1 cellular context compared by ENCODE assay signal in genomic region chr11:47407746-47408590, GRCh38.
TF ChIP-seq lines count a peak whose summit lies in the region.

Gene SLC39A13, plus strand, starts transcription at chr11:47408590. Its CDS starts 1,505 bp downstream, at chr11:47410095.

TF ChIP-seq in H1, 55 proteins besides CTCF, POLR2A, EP300 and RAD21:
- peak; percentile 67 for TF ChIP-seq MAX (IDR thresholded peaks at IDR 0.05)
- no peak for TF ChIP-seq ATF3 (IDR thresholded peaks at IDR 0.05; ENCODE audit: insufficient read depth, low read depth, low read length)
- 0 out of 2 replicates have a peak, but pooled peaks have one; percentile 25 for TF ChIP-seq ATF2 (IDR thresholded peaks at IDR 0.05; ENCODE audit: low read length)
- TF ChIP-seq SIX5 (IDR thresholded peaks at IDR 0.05; ENCODE audit: low read depth, low read length): 0 out of 2 replicates have a peak, but pooled peaks have one; percentile 27
- peak; percentile 90 for TF ChIP-seq PHF8 (conservative IDR thresholded peaks at IDR 0.05; ENCODE audit: low read depth, low read length)
- TF ChIP-seq NANOG (IDR thresholded peaks at IDR 0.05; ENCODE audit: insufficient read depth, low read depth, low read length, poor library complexity, severe bottlenecking): peak; percentile 2
- TF ChIP-seq ASH2L (IDR thresholded peaks at IDR 0.05; ENCODE audit: low read length): peak; percentile 93
- peak; percentile 78 for TF ChIP-seq TAF7 (optimal IDR thresholded peaks at IDR 0.05; ENCODE audit: borderline replicate concordance, low read depth, low read length)
- peak; percentile 69 for TF ChIP-seq SRF (IDR thresholded peaks at IDR 0.05; ENCODE audit: low read depth, low read length)
- TF ChIP-seq MAFK (IDR thresholded peaks at IDR 0.05; ENCODE audit: low read depth, low read length): no peak
- TF ChIP-seq POLR2AphosphoS5 (IDR thresholded peaks at IDR 0.05; ENCODE audit: low read depth, low read length): peak; percentile 92
- no peak for TF ChIP-seq CBX5 (IDR thresholded peaks at IDR 0.05; ENCODE audit: low read depth, low read length)
- TF ChIP-seq HDAC2 (IDR thresholded peaks at IDR 0.05; ENCODE audit: borderline replicate concordance in 1 of 2, low read depth in 2 of 2, low read length in 2 of 2): no peak; a peak in 1 of 4 replicates
- peak; percentile 57; the same call in 1 of the 2 replicates for TF ChIP-seq EGR1 (IDR thresholded peaks at IDR 0.05; ENCODE audit: borderline replicate concordance, low read depth, low read length)
- no peak for TF ChIP-seq RNF2 (IDR thresholded peaks at IDR 0.05; ENCODE audit: borderline replicate concordance, low read depth, low read length, missing control alignments, poor library complexity, severe bottlenecking)
- no peak for TF ChIP-seq TEAD4 (IDR thresholded peaks at IDR 0.05; ENCODE audit: low read depth, low read length)
- no peak for TF ChIP-seq BCL11A (IDR thresholded peaks at IDR 0.05; ENCODE audit: low read depth in 2 of 2, low read length in 2 of 2)
- 0 out of 2 replicates have a peak, but pooled peaks have one; percentile 13 for TF ChIP-seq JUN (IDR thresholded peaks at IDR 0.05; ENCODE audit: low read depth, low read length)
- TF ChIP-seq SIRT6 (IDR thresholded peaks at IDR 0.05; ENCODE audit: low read length): no peak
- no peak for TF ChIP-seq RXRA (IDR thresholded peaks at IDR 0.05; ENCODE audit: insufficient read depth, low read depth, low read length)
- peak; percentile 99 for TF ChIP-seq GABPA (IDR thresholded peaks at IDR 0.05; ENCODE audit: borderline replicate concordance, insufficient read depth, low read length)
- TF ChIP-seq BRCA1 (IDR thresholded peaks at IDR 0.05; ENCODE audit: low read depth, low read length): no peak
- no peak for TF ChIP-seq CEBPB (IDR thresholded peaks at IDR 0.05; ENCODE audit: low read depth, low read length)
- no peak for TF ChIP-seq ZNF274 (IDR thresholded peaks at IDR 0.05; ENCODE audit: borderline replicate concordance, extremely low read depth, low read length)
- 0 out of 2 replicates have a peak, but pooled peaks have one; percentile 42 for TF ChIP-seq TCF12 (IDR thresholded peaks at IDR 0.05; ENCODE audit: low read depth, low read length)
- no peak for TF ChIP-seq JUND (IDR thresholded peaks at IDR 0.05; ENCODE audit: low read length)
- TF ChIP-seq KDM5A (IDR thresholded peaks at IDR 0.05; ENCODE audit: low read length): no peak
- peak; percentile 20; the same call in 1 of the 2 replicates for TF ChIP-seq E2F6 (IDR thresholded peaks at IDR 0.05)
- TF ChIP-seq CBX8 (IDR thresholded peaks at IDR 0.05; ENCODE audit: borderline replicate concordance, low read depth, low read length): no peak
- no peak for TF ChIP-seq EZH2 (IDR thresholded peaks at IDR 0.05; ENCODE audit: low read depth, low read length, severe bottlenecking)
- TF ChIP-seq CHD2 (IDR thresholded peaks at IDR 0.05; ENCODE audit: low read length): no peak
- no peak for TF ChIP-seq KDM4A (IDR thresholded peaks at IDR 0.05; ENCODE audit: low read depth, low read length, severe bottlenecking)
- TF ChIP-seq YY1 (IDR thresholded peaks at IDR 0.05; ENCODE audit: low read depth, low read length): peak; percentile 32; the same call in 1 of the 2 replicates
- no peak for TF ChIP-seq CHD7 (IDR thresholded peaks at IDR 0.05; ENCODE audit: insufficient replicate concordance, low read length)
- TF ChIP-seq CTBP2 (IDR thresholded peaks at IDR 0.05; ENCODE audit: borderline replicate concordance, insufficient read depth, insufficient read length, low read length): no peak
- TF ChIP-seq SP1 (IDR thresholded peaks at IDR 0.05; ENCODE audit: low read depth, low read length): no peak
- TF ChIP-seq FOSL1 (IDR thresholded peaks at IDR 0.05; ENCODE audit: insufficient read depth, low read depth, low read length): 0 out of 2 replicates have a peak, but pooled peaks have one; percentile 16
- TF ChIP-seq RFX5 (IDR thresholded peaks at IDR 0.05; ENCODE audit: borderline replicate concordance, low read depth, low read length): no peak
- no peak for TF ChIP-seq RBBP5 (IDR thresholded peaks at IDR 0.05; ENCODE audit: borderline replicate concordance, low read depth, low read length)
- no peak for TF ChIP-seq POU5F1 (IDR thresholded peaks at IDR 0.05; ENCODE audit: low read depth, low read length)
- no peak for TF ChIP-seq USF2 (IDR thresholded peaks at IDR 0.05; ENCODE audit: low read length)
- no peak for TF ChIP-seq NRF1 (IDR thresholded peaks at IDR 0.05; ENCODE audit: low read depth, low read length)
- peak; percentile 84 for TF ChIP-seq TAF1 (IDR thresholded peaks at IDR 0.05; ENCODE audit: low read depth, low read length)
- peak; percentile 92 for TF ChIP-seq CREB1 (IDR thresholded peaks at IDR 0.05)
- no peak for TF ChIP-seq HDAC6 (IDR thresholded peaks at IDR 0.05; ENCODE audit: low read depth, low read length)
- TF ChIP-seq SIN3A (conservative IDR thresholded peaks at IDR 0.05 in 1 of 2, IDR thresholded peaks at IDR 0.05 in 1 of 2; ENCODE audit: low read depth in 1 of 2, low read length in 2 of 2): peak in 1 of 2 experiments; percentile 75; a peak in 1 of 4 replicates
- TF ChIP-seq KDM1A (IDR thresholded peaks at IDR 0.05; ENCODE audit: borderline replicate concordance, low read length): no peak
- no peak for TF ChIP-seq CHD1 (IDR thresholded peaks at IDR 0.05; ENCODE audit: low read depth, low read length)
- peak; percentile 65; the same call in 1 of the 2 replicates for TF ChIP-seq SP4 (IDR thresholded peaks at IDR 0.05; ENCODE audit: low read length)
- peak; percentile 38; the same call in 1 of the 2 replicates for TF ChIP-seq GTF2F1 (IDR thresholded peaks at IDR 0.05; ENCODE audit: borderline replicate concordance, low read depth, low read length)
- no peak for TF ChIP-seq SP2 (IDR thresholded peaks at IDR 0.05; ENCODE audit: low read length)
- no peak; the same call in 1 of the 2 replicates for TF ChIP-seq BACH1 (IDR thresholded peaks at IDR 0.05; ENCODE audit: low read length)
- TF ChIP-seq SAP30 (IDR thresholded peaks at IDR 0.05; ENCODE audit: insufficient read depth, insufficient replicate concordance, low read length): no peak
- peak; percentile 70 for TF ChIP-seq TBP (IDR thresholded peaks at IDR 0.05; ENCODE audit: low read depth, low read length)
- no peak for TF ChIP-seq SUZ12 (IDR thresholded peaks at IDR 0.05; ENCODE audit: low read length)
